ENCODE assay signal across 9 cellular contexts in the genomic region with DNA sequence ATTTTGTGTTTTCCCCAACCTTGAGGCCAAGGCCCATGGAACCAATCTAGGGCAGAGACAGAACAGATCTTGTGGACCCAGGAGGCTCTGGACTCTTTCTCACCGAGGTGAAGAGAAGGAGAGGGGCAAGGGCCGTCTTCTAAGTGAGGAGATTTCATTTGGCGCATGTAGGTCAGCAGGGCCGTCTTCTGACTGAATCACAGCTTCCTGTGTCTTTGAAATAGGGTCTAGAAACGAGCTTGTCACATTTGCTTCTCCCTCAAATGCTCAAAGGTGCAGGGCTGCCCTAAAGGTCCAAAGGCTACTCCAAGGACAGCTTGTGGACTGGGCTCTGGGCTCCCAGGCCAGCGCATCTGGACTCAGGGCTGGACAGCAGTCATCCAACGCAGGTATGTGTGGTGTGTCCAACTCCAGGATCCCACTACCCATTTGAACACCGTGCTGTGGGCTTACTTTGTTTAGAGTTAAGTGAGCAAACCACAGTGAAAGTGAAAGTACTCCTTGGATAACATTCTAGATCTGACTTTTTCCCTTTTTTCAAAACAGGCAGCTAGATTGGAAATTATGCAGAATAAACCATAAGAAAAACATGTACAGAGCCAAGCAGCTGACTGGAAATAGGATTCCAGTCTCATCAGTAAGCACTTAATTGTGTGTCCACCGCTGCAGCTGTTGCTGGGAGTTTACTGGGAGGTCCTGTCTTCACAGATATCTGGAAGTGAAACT.
DNase-seq lines count a peak whose midpoint lies in the region; ATAC-seq and TF ChIP-seq lines count a peak whose summit lies in the region.
"Had no signal": no experiment of that assay in that cellular context is flagged by ENCODE, and none has a peak within 500 bp of the region (broad histone marks: within the 10 kb centered on the region; RNA-seq: fewer than 3 reads in every experiment).

No MANE protein-coding gene starts in this region.

- H3K27me3 ChIP-seq in liver (ENCODE audit: control insufficient read depth in 4 of 4, insufficient read depth in 4 of 4, low read length in 3 of 4), result no peaks in the 10 kb centered on the region
- H3K27me3 ChIP-seq in testis, result no peaks in the 10 kb centered on the region

- H3K27me3 Mint-ChIP-seq in activated CD4-positive, alpha-beta T cell treated with anti-CD3 and anti-CD28 coated beads, Interleukin-2, amount 10 ng/mL, durations not matched to agents 7 days and 5 days, result peaks cover 3% of the 10 kb centered on the region

- H3K27ac ChIP-seq in liver (ENCODE audit: low read depth in 1 of 2, low read length in 2 of 2), result peak overlapping the region; percentile 47 to 58
- H3K27ac ChIP-seq in testis, result peak overlapping the region in 1 of 2 donors; percentile 64

- H3K36me3 Mint-ChIP-seq in activated CD4-positive, alpha-beta T cell treated with anti-CD3 and anti-CD28 coated beads, Interleukin-2, amount 10 ng/mL, durations not matched to agents 7 days and 5 days (ENCODE audit: low read depth), result no peaks in the 10 kb centered on the region
- no peaks in the 10 kb centered on the region for H3K36me3 Mint-ChIP-seq in activated naive CD4-positive, alpha-beta T cell treated with anti-CD3 and anti-CD28 coated beads, Interleukin-2, amount 50 U/mL, for 72 hours

- peaks cover 5 to 9% (median 7%) of the 10 kb centered on the region in 4 donors for H3K4me1 ChIP-seq in liver (ENCODE audit: control insufficient read depth in 4 of 4, insufficient read depth in 4 of 4, low read length in 3 of 4)
- H3K4me1 ChIP-seq in testis, result no peaks in the 10 kb centered on the region

- ATAC-seq in activated naive CD4-positive, alpha-beta T cell treated with anti-CD3 and anti-CD28 coated beads, Interleukin-2, amount 50 U/mL, for 72 hours, result peak; percentile 89 to 91
- ATAC-seq in HG03159 (IDR thresholded peaks at IDR 0.05; ENCODE audit: unreplicated experiment), result no peak

- intact Hi-C loops in testis (cut with DNase I; ENCODE audit: low total_unique reads), result no loop called here

- no peak overlapping the region for H3K9ac ChIP-seq in liver (ENCODE audit: low read depth in 1 of 2, low read length in 2 of 2)

- H3K4me1 Mint-ChIP-seq in activated CD4-positive, alpha-beta T cell treated with anti-CD3 and anti-CD28 coated beads, Interleukin-2, amount 10 ng/mL, durations not matched to agents 7 days and 5 days, result peaks cover 19% of the 10 kb centered on the region

- peak overlapping the region; percentile 81 for H3K27ac Mint-ChIP-seq in activated CD4-positive, alpha-beta T cell treated with anti-CD3 and anti-CD28 coated beads, Interleukin-2, amount 10 ng/mL, durations not matched to agents 7 days and 5 days
- H3K27ac Mint-ChIP-seq in activated naive CD4-positive, alpha-beta T cell treated with anti-CD3 and anti-CD28 coated beads, Interleukin-2, amount 50 U/mL, for 72 hours, result peak overlapping the region; percentile 7 to 76

- H3K9me3 ChIP-seq in liver (ENCODE audit: control insufficient read depth in 4 of 4, low read length in 3 of 4), result no peaks in the 10 kb centered on the region
- no peaks in the 10 kb centered on the region for H3K9me3 ChIP-seq in testis

- no peak for TF ChIP-seq RAD21 in liver (IDR thresholded peaks at IDR 0.05)

- POLR2A ChIA-PET in activated CD4-positive, alpha-beta T cell treated with anti-CD3 and anti-CD28 coated beads, Interleukin-2, amount 10 ng/mL, durations not matched to agents 7 days and 5 days (lab: Charles Lee), result interaction anchor here (0.6 kb wide), 1 partner anchor 126 kb away, joined by 3 read pairs; no protein-coding TSS in a partner anchor

- H3K36me3 ChIP-seq in liver (ENCODE audit: control insufficient read depth in 4 of 4, insufficient read depth in 3 of 4, low read depth in 1 of 4, low read length in 3 of 4) (no peaks in the 10 kb centered on the region), testis (ENCODE audit: low read depth, missing control alignments) (no peaks in the 10 kb centered on the region)

- CTCF ChIA-PET in activated CD4-positive, alpha-beta T cell treated with anti-CD3 and anti-CD28 coated beads, Interleukin-2, amount 10 ng/mL, durations not matched to agents 7 days and 5 days (lab: Charles Lee), result interaction anchor here (0.5 to 1.3 kb wide), 4 partner anchors 9 to 359 kb away, joined by 3 to 6 read pairs (median 4); no protein-coding TSS in a partner anchor

- H3K4me3 ChIP-seq in liver (ENCODE audit: low read depth in 1 of 3, low read length in 3 of 3) (peak overlapping the region in 1 of 3 donors; percentile 38), testis (no peak overlapping the region)

- 54% methylated on average over 9 of the region's 9 CpGs for whole genome bisulfite sequencing in liver
- WGBS in testis, 2 donors, result 61 to 63% methylated on average over 9 of the region's 9 CpGs

- TF ChIP-seq CTCF in liver (IDR thresholded peaks at IDR 0.05; ENCODE audit: low read depth, low read length, missing input control) (no peak), testis (IDR thresholded peaks at IDR 0.05) (no peak)

- peak; percentile 23 for DNase-seq in activated CD4-positive, alpha-beta T cell treated with anti-CD3 and anti-CD28 coated beads, Interleukin-2, amount 10 ng/mL, durations not matched to agents 7 days and 5 days
- no peak for DNase-seq in activated CD4-positive, alpha-beta T cell treated with anti-CD3 and anti-CD28 coated beads, Interleukin-2, amount 50 U/mL, for 48 hours
- DNase-seq in activated naive CD4-positive, alpha-beta T cell treated with anti-CD3 and anti-CD28 coated beads, Interleukin-2, amount 50 U/mL, for 72 hours (ENCODE audit: low spot score in 2 of 2), result peak in 1 of 2 donors; percentile 36
- DNase-seq in testis (peak; percentile 51), amygdala (lab: John Stamatoyannopoulos, UW) (no peak)
- DNase-seq in activated CD8-positive, alpha-beta memory T cell treated with anti-CD3 and anti-CD28 coated beads, Interleukin-2, amount 50 U/mL, for 48 hours, result no peak
- DNase-seq: KG1 had no signal

- no peak for TF ChIP-seq POLR2A in testis (IDR thresholded peaks at IDR 0.05)

- peak overlapping the region; percentile 12 for H3K4me3 Mint-ChIP-seq in activated CD4-positive, alpha-beta T cell treated with anti-CD3 and anti-CD28 coated beads, Interleukin-2, amount 10 ng/mL, durations not matched to agents 7 days and 5 days

- no peaks in the 10 kb centered on the region for H3K9me3 Mint-ChIP-seq in activated CD4-positive, alpha-beta T cell treated with anti-CD3 and anti-CD28 coated beads, Interleukin-2, amount 10 ng/mL, durations not matched to agents 7 days and 5 days
- H3K9me3 Mint-ChIP-seq in activated naive CD4-positive, alpha-beta T cell treated with anti-CD3 and anti-CD28 coated beads, Interleukin-2, amount 50 U/mL, for 72 hours, result peaks cover 0 to 5% of the 10 kb centered on the region in 2 donors

TF ChIP-seq in liver, 16 proteins besides CTCF, POLR2A, EP300 and RAD21 (continues in another document):
- TF ChIP-seq YY1 (IDR thresholded peaks at IDR 0.05) (no peak), REST (IDR thresholded peaks at IDR 0.05) (peak; percentile 67), SP1 (IDR thresholded peaks at IDR 0.05) (no peak), TAF1 (conservative IDR thresholded peaks at IDR 0.05) (no peak), FOXA2 (IDR thresholded peaks at IDR 0.05) (no peak), GABPA (IDR thresholded peaks at IDR 0.05 in 1 of 2, conservative IDR thresholded peaks at IDR 0.05 in 1 of 2) (no peak), ZBTB33 (IDR thresholded peaks at IDR 0.05) (no peak)
- TF ChIP-seq, protein P1, sequence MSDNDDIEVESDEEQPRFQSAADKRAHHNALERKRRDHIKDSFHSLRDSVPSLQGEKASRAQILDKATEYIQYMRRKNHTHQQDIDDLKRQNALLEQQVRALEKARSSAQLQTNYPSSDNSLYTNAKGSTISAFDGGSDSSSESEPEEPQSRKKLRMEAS (IDR thresholded peaks at IDR 0.05), result no peak
- TF ChIP-seq, protein P2, sequence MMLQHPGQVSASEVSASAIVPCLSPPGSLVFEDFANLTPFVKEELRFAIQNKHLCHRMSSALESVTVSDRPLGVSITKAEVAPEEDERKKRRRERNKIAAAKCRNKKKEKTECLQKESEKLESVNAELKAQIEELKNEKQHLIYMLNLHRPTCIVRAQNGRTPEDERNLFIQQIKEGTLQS (IDR thresholded peaks at IDR 0.05), result no peak

Comparison
In these comparisons a context has a peak if more than half of its experiments do, and no peak if none do; other contexts are left out.
1. DNase-seq: peak in activated CD4-positive, alpha-beta T cell treated with anti-CD3 and anti-CD28 coated beads, Interleukin-2, amount 10 ng/mL, durations not matched to agents 7 days and 5 days (single experiment) and testis (single experiment); none in activated CD4-positive, alpha-beta T cell treated with anti-CD3 and anti-CD28 coated beads, Interleukin-2, amount 50 U/mL, for 48 hours (0 of 2), amygdala (0 of 56) and activated CD8-positive, alpha-beta memory T cell treated with anti-CD3 and anti-CD28 coated beads, Interleukin-2, amount 50 U/mL, for 48 hours (single experiment).